ENCODE assay signal across 8 cellular contexts in genomic region chr17:36544049-36544319, GRCh38. TPM values are rescaled to one million over a fixed set of nuclear protein-coding genes. Genes with fewer than 3 reads are reported as not detected.
A peak's percentile ranks its signal among the peaks of the same experiment; 100 is the strongest.
DNase-seq lines count a peak whose midpoint lies in the region; ATAC-seq and TF ChIP-seq lines count a peak whose summit lies in the region.

No MANE protein-coding gene starts in this region.

- POLR2A ChIA-PET in AG04449 (lab: Yijun Ruan, JAX): interaction anchor here (1.1 to 1.2 kb wide), 2 partner anchors 10 to 59 kb away, joined by 3 to 11 read pairs; partner anchors contain the start of genes MYO19 and PIGW

- H3K27me3 ChIP-seq in HUES48 (ENCODE audit: control insufficient read depth, insufficient read depth, low read length): no peaks in the 10 kb centered on the region

- DNase-seq in AG04449 (ENCODE audit: low read depth, low spot score): no peak
- DNase-seq in T-helper 2 cell treated with Interferon-gamma antibody and Interleukin-4, amounts not matched to agents 5 μg/mL and 100 μg/mL, for 36 hours (ENCODE audit: low spot score): peak; percentile 17
- peak; percentile 80 to 81 for DNase-seq in erythroblast (lab: John Stamatoyannopoulos, UW)
- peak; percentile 68 for DNase-seq in myocyte (ENCODE audit: low read depth)
- no peak for DNase-seq in dedifferentiated amniotic fluid mesenchymal stem cell (ENCODE audit: extremely low spot score)

- peak; percentile 3 for TF ChIP-seq POLR2A in erythroblast (IDR thresholded peaks at IDR 0.05; ENCODE audit: low read length)

- peak overlapping the region; percentile 98 for H3K27ac Mint-ChIP-seq in T-helper 2 cell treated with Interferon-gamma antibody and Interleukin-4, amounts not matched to agents 5 μg/mL and 100 μg/mL, for 36 hours

- peak overlapping the region; percentile 80 for H3K9ac ChIP-seq in HUES48 (ENCODE audit: low read depth, low read length)

- ATAC-seq in HG03469 (IDR thresholded peaks at IDR 0.05; ENCODE audit: unreplicated experiment): no peak

- peaks cover 3% of the 10 kb centered on the region for H3K36me3 ChIP-seq in HUES48 (ENCODE audit: control insufficient read depth, insufficient read depth, low read length)

- no peaks in the 10 kb centered on the region for H3K9me3 Mint-ChIP-seq in T-helper 2 cell treated with Interferon-gamma antibody and Interleukin-4, amounts not matched to agents 5 μg/mL and 100 μg/mL, for 36 hours

- H3K27me3 Mint-ChIP-seq in T-helper 2 cell treated with Interferon-gamma antibody and Interleukin-4, amounts not matched to agents 5 μg/mL and 100 μg/mL, for 36 hours (ENCODE audit: low read depth): no peaks in the 10 kb centered on the region

- H3K9me3 ChIP-seq in HUES48 (ENCODE audit: control insufficient read depth, insufficient read depth, low read length): no peaks in the 10 kb centered on the region

- peaks cover 37% of the 10 kb centered on the region for H3K36me3 Mint-ChIP-seq in T-helper 2 cell treated with Interferon-gamma antibody and Interleukin-4, amounts not matched to agents 5 μg/mL and 100 μg/mL, for 36 hours (ENCODE audit: low read depth)

- peak overlapping the region; percentile 96 for H3K4me3 Mint-ChIP-seq in T-helper 2 cell treated with Interferon-gamma antibody and Interleukin-4, amounts not matched to agents 5 μg/mL and 100 μg/mL, for 36 hours

- peaks cover 18% of the 10 kb centered on the region for H3K4me1 ChIP-seq in HUES48 (ENCODE audit: control insufficient read depth, insufficient read depth, low read length)

- H3K27ac ChIP-seq in HUES48 (ENCODE audit: low read depth, low read length): peak overlapping the region; percentile 98

- H3K4me3 ChIP-seq in AG04449 (ENCODE audit: low read depth, low read length) (peak overlapping the region; percentile 99), HUES48 (ENCODE audit: low read depth, low read length) (peak overlapping the region; percentile 100)

- CTCF ChIA-PET in AG04449 (lab: Yijun Ruan, JAX): interaction anchor here (0.8 to 1.4 kb wide), 4 partner anchors 9 to 61 kb away, joined by 3 to 4 read pairs (median 4); partner anchors contain the start of gene PIGW

- H3K4me1 Mint-ChIP-seq in T-helper 2 cell treated with Interferon-gamma antibody and Interleukin-4, amounts not matched to agents 5 μg/mL and 100 μg/mL, for 36 hours (ENCODE audit: low read depth): peaks cover 26% of the 10 kb centered on the region

- peak; percentile 20 for TF ChIP-seq CTCF in AG04449 (IDR thresholded peaks at IDR 0.05; ENCODE audit: insufficient read depth, low read length, missing control alignments)
- TF ChIP-seq CTCF in GM12872 (IDR thresholded peaks at IDR 0.05; ENCODE audit: insufficient read depth, low read depth, low read length): 0 out of 3 replicates have a peak, but pooled peaks have one; percentile 18

RNA-seq across cellular contexts. Expression of gene GGNBP2, which starts 0.7 kb away (rescaled TPM):
- total RNA-seq in myocyte: 42.4 and 61.4 TPM in 2 replicates
- polyA plus RNA-seq in myocyte (2012): 40.0 TPM

RNA-seq across cellular contexts. Expression of gene PIGW, which starts 9.2 kb away (rescaled TPM):
- 6.9 and 7.2 TPM in 2 replicates for total RNA-seq in myocyte
- polyA plus RNA-seq in myocyte (2012): 6.6 TPM

RNA-seq across cellular contexts. Expression of gene MYO19, which starts 9.3 kb away (rescaled TPM):
- 18.8 and 22.8 TPM in 2 replicates for total RNA-seq in myocyte
- 24.5 TPM for polyA plus RNA-seq in myocyte (2012)

RNA-seq across cellular contexts. Expression of gene DHRS11, which starts 47.7 kb away (rescaled TPM):
- total RNA-seq in myocyte: 5.7 and 7.0 TPM in 2 replicates
- polyA plus RNA-seq in myocyte (2012): 6.4 TPM

RNA-seq across cellular contexts. Expression of gene MRM1, which starts 57.4 kb away (rescaled TPM):
- total RNA-seq in myocyte: 8.1 and 12.0 TPM in 2 replicates
- polyA plus RNA-seq in myocyte (2012): 5.8 TPM

Comparison
In these comparisons a context has a peak if more than half of its experiments do, and no peak if none do; other contexts are left out.
1. DNase-seq: peak in T-helper 2 cell treated with Interferon-gamma antibody and Interleukin-4, amounts not matched to agents 5 μg/mL and 100 μg/mL, for 36 hours (single experiment), erythroblast (2 of 2) and myocyte (single experiment); none in AG04449 (single experiment) and dedifferentiated amniotic fluid mesenchymal stem cell (single experiment).